9 cellular contexts compared by ENCODE assay signal in genomic region chr11:1152316-1153104, GRCh38. TPM values are rescaled to one million over a fixed set of nuclear protein-coding genes. Genes with fewer than 3 reads are reported as not detected.
DNase-seq lines count a peak whose midpoint lies in the region; TF ChIP-seq lines count a peak whose summit lies in the region.
"Had no signal": no experiment of that assay in that cellular context is flagged by ENCODE, and none has a peak within 500 bp of the region (broad histone marks: within the 10 kb centered on the region; RNA-seq: fewer than 3 reads in every experiment).

No MANE protein-coding gene starts in this region.

- DNase-seq in activated CD4-positive, alpha-beta T cell treated with anti-CD3 and anti-CD28 coated beads, Interleukin-2, amount 50 U/mL, for 48 hours: peak; percentile 45 to 54
- DNase-seq in activated CD4-positive, alpha-beta T cell treated with anti-CD3 and anti-CD28 coated beads for 4 hours: no peak
- DNase-seq in NOMO-1 treated with DMSO at 0.1 percent for 48 hours (lab: John Stamatoyannopoulos, UW; ENCODE audit: unreplicated experiment) (peak; percentile 19), cardiac fibroblast (ENCODE audit: low read depth in 2 of 2) (peak; percentile 15 to 66), esophagus muscularis mucosa (ENCODE audit: extremely low spot score) (no peak), DMS153 treated with DMSO at 0.1 percent for 48 hours (lab: John Stamatoyannopoulos, UW; ENCODE audit: unreplicated experiment) (no peak), epidermal melanocyte (ENCODE audit: insufficient read length, low spot score) (no peak)
- peak; percentile 10 for DNase-seq in stimulated activated CD8-positive, alpha-beta memory T cell treated with anti-CD3 and anti-CD28 coated beads, Interleukin-4, amount 100 ng/mL, for 24 hours (ENCODE audit: low read depth)

- TF ChIP-seq EP300 in esophagus muscularis mucosa (IDR thresholded peaks at IDR 0.05): no peak

- peaks cover 0 to 10% (median 0%) of the 10 kb centered on the region in 4 donors for H3K4me1 ChIP-seq in esophagus muscularis mucosa
- H3K4me1 ChIP-seq: ascending aorta had no signal

- 74% methylated on average over 10 of the region's 22 CpGs for WGBS in esophagus muscularis mucosa

- no peak for TF ChIP-seq CTCF in cardiac fibroblast (IDR thresholded peaks at IDR 0.05; ENCODE audit: low read depth, low read length)
- TF ChIP-seq CTCF in esophagus muscularis mucosa (IDR thresholded peaks at IDR 0.05): no peak

- no peaks in the 10 kb centered on the region for H3K36me3 ChIP-seq in esophagus muscularis mucosa
- H3K36me3 ChIP-seq: ascending aorta had no signal

- H3K27ac ChIP-seq in esophagus muscularis mucosa (replicated peaks in 1 of 4): no peak overlapping the region
- H3K27ac ChIP-seq: ascending aorta had no signal

- intact Hi-C loops in esophagus muscularis mucosa (cut with DNase I): no loop called here

- peaks cover 0 to 45% (median 0%) of the 10 kb centered on the region in 4 donors for H3K27me3 ChIP-seq in esophagus muscularis mucosa
- H3K27me3 ChIP-seq: ascending aorta had no signal

- TF ChIP-seq POLR2A in esophagus muscularis mucosa (IDR thresholded peaks at IDR 0.05; ENCODE audit: low read depth): no peak

- H3K9me3 ChIP-seq in esophagus muscularis mucosa: no peaks in the 10 kb centered on the region
- H3K9me3 ChIP-seq: ascending aorta had no signal

- H3K4me3 ChIP-seq in cardiac fibroblast (replicated peaks in 1 of 2; ENCODE audit: low read depth in 2 of 2, low read length in 2 of 2): no peak overlapping the region
- no peak overlapping the region for H3K4me3 ChIP-seq in esophagus muscularis mucosa
- H3K4me3 ChIP-seq: ascending aorta had no signal

RNA-seq across cellular contexts. Expression of gene MUC5AC, which starts 5.2 kb away (rescaled TPM):
- total RNA-seq in esophagus muscularis mucosa: under 1 TPM in 3 of 4 donors, not detected in 1; under 0.01 TPM

Comparison
In these comparisons a context has a peak if more than half of its experiments do, and no peak if none do; other contexts are left out.
1. DNase-seq: peak in activated CD4-positive, alpha-beta T cell treated with anti-CD3 and anti-CD28 coated beads, Interleukin-2, amount 50 U/mL, for 48 hours (2 of 2), NOMO-1 treated with DMSO at 0.1 percent for 48 hours (single experiment), cardiac fibroblast (2 of 2) and stimulated activated CD8-positive, alpha-beta memory T cell treated with anti-CD3 and anti-CD28 coated beads, Interleukin-4, amount 100 ng/mL, for 24 hours (single experiment); none in activated CD4-positive, alpha-beta T cell treated with anti-CD3 and anti-CD28 coated beads for 4 hours (0 of 2), esophagus muscularis mucosa (single experiment), DMS153 treated with DMSO at 0.1 percent for 48 hours (single experiment) and epidermal melanocyte (single experiment).